5 cellular contexts compared by ENCODE assay signal in the genomic region with DNA sequence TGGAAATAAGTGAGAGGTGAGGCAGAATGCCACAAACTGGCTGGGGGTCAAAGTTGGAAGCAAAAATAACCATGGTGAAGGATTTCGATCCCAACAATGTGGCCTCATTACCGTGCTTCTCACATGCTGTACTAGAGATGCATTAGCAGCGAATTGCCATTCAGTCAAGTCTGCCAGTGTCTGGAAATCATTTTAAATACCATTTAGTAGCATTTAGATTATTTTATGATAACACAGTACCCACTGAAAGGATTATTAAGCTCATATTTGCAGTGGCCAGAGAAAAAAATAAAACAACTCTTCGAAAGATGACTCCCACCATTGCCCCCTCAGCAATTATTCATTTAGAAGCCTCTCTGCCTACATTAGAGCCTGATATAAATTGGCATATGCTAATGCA.
"Had no signal": no experiment of that assay in that cellular context is flagged by ENCODE, and none has a peak within 500 bp of the region (broad histone marks: within the 10 kb centered on the region; RNA-seq: fewer than 3 reads in every experiment).

No MANE protein-coding gene starts in this region.

- H3K27ac Mint-ChIP-seq: H9 had no signal

- ATAC-seq: K562 had no signal

- DNase-seq: GM23248, H9, HCEC 1CT, IMR-90 had no signal

- H3K27ac ChIP-seq: GM23248 had no signal

- H3K9ac ChIP-seq: GM23248 had no signal

- H2AFZ ChIP-seq: GM23248 had no signal

- H3K4me3 ChIP-seq: GM23248, K562 had no signal

- H3K4me3 Mint-ChIP-seq: H9 had no signal
